In genomic region chr13:93552596-93552995, GRCh38 we compare ENCODE assay signal across 14 cellular contexts.
"Had no signal": no experiment of that assay in that cellular context is flagged by ENCODE, and none has a peak within 500 bp of the region (broad histone marks: within the 10 kb centered on the region; RNA-seq: fewer than 3 reads in every experiment).

No MANE protein-coding gene starts in this region.

- H3K36me3 ChIP-seq: ascending aorta, heart right ventricle, neural progenitor cell, ovary, thyroid gland had no signal

- ATAC-seq: activated CD4-positive, alpha-beta T cell treated with anti-CD3 and anti-CD28 coated beads for 36 hours; heart right ventricle had no signal

- H3K27ac ChIP-seq: ascending aorta, heart right ventricle, neural progenitor cell, ovary, thyroid gland, VCaP had no signal

- H3K4me1 ChIP-seq: heart right ventricle, thyroid gland had no signal

- H3K27me3 ChIP-seq: ascending aorta, heart right ventricle, neural progenitor cell, ovary, thyroid gland had no signal

- H3K4me3 ChIP-seq: ascending aorta, heart right ventricle, neural progenitor cell, ovary, thyroid gland had no signal

- H3K9me3 ChIP-seq: ascending aorta, heart right ventricle, ovary, thyroid gland had no signal

- DNase-seq: activated CD4-positive, alpha-beta memory T cell treated with anti-CD3 and anti-CD28 coated beads, Interleukin-2, amount 10 ng/mL, durations not matched to agents 7 days and 5 days; activated CD4-positive, alpha-beta T cell treated with anti-CD3 and anti-CD28 coated beads for 36 hours; activated naive CD4-positive, alpha-beta T cell; activated T-cell treated with anti-CD3 and anti-CD28 coated beads, Interleukin-2, amount 50 U/mL, for 48 hours; heart right ventricle; kidney; ovary; stimulated activated CD4-positive, alpha-beta T cell treated with anti-CD3 and anti-CD28 coated beads, Interleukin-15, amount 100 ng/mL, for 24 hours; stimulated activated CD4-positive, alpha-beta T cell treated with anti-CD3 and anti-CD28 coated beads, Interleukin-4, amount 100 ng/mL, for 24 hours; T-helper 1 cell; thyroid gland had no signal
